ENCODE assay signal across 1 cellular context in genomic region chr19:55857974-55858373, GRCh38.
TF ChIP-seq lines count a peak whose summit lies in the region.

No MANE protein-coding gene starts in this region.

TF ChIP-seq in GM12878, 131 proteins besides CTCF, POLR2A, EP300 and RAD21 (continued from another document):
- TF ChIP-seq HSF1 (IDR thresholded peaks at IDR 0.05; ENCODE audit: low read depth, low read length): no peak
- no peak for TF ChIP-seq SMAD5 (IDR thresholded peaks at IDR 0.05; ENCODE audit: low read depth)
- TF ChIP-seq NFIC (IDR thresholded peaks at IDR 0.05; ENCODE audit: low read depth, low read length): no peak
